ENCODE assay signal across 1 cellular context in the genomic region with DNA sequence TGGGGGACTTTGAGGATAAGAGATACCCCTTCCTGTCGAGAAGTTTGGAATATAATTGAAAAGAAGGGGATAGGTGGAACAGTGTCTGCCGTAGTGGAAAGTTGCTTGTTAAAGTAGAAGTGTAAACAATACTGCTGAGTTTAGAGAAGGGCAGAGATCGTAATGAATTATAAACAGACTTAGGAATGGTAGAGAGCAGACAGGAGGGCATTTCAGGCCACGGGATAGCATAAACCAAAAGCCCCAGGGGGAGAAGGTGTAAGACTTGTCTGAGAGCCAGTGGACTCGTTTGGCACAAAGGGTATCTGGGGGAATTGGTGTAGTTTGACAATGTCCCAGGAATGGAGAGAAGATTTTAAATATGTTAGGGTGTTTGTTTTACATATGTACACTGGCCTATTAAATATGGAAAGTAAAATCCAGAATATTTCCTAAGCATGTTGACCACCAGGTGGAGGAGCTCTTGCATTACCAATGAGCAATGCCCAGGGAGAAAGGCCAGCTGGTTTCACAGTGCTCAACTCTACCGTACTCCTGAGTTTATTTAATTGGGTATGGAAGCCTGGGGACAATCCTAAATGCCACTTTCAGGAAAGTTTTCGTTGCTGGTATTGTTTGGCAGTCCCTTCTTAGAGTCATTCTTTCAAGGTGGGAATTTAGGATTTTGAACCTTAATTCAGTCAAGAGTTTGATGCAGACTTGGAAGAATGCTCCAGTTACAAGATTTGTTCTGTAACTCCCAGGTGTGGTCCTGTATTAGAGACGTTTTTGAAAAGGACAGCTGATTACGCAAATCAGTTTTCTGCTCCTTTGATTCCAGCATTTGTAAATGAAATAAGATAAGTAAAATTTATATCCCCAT.
TF ChIP-seq lines count a peak whose summit lies in the region.

No MANE protein-coding gene starts in this region.

TF ChIP-seq in GM23338, 12 proteins besides CTCF, POLR2A, EP300 and RAD21 (continued from another document):
- TF ChIP-seq, protein P1, sequence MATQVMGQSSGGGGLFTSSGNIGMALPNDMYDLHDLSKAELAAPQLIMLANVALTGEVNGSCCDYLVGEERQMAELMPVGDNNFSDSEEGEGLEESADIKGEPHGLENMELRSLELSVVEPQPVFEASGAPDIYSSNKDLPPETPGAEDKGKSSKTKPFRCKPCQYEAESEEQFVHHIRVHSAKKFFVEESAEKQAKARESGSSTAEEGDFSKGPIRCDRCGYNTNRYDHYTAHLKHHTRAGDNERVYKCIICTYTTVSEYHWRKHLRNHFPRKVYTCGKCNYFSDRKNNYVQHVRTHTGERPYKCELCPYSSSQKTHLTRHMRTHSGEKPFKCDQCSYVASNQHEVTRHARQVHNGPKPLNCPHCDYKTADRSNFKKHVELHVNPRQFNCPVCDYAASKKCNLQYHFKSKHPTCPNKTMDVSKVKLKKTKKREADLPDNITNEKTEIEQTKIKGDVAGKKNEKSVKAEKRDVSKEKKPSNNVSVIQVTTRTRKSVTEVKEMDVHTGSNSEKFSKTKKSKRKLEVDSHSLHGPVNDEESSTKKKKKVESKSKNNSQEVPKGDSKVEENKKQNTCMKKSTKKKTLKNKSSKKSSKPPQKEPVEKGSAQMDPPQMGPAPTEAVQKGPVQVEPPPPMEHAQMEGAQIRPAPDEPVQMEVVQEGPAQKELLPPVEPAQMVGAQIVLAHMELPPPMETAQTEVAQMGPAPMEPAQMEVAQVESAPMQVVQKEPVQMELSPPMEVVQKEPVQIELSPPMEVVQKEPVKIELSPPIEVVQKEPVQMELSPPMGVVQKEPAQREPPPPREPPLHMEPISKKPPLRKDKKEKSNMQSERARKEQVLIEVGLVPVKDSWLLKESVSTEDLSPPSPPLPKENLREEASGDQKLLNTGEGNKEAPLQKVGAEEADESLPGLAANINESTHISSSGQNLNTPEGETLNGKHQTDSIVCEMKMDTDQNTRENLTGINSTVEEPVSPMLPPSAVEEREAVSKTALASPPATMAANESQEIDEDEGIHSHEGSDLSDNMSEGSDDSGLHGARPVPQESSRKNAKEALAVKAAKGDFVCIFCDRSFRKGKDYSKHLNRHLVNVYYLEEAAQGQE (IDR thresholded peaks at IDR 0.05; ENCODE audit: unreplicated experiment) = no peak
- TF ChIP-seq, protein P2, sequence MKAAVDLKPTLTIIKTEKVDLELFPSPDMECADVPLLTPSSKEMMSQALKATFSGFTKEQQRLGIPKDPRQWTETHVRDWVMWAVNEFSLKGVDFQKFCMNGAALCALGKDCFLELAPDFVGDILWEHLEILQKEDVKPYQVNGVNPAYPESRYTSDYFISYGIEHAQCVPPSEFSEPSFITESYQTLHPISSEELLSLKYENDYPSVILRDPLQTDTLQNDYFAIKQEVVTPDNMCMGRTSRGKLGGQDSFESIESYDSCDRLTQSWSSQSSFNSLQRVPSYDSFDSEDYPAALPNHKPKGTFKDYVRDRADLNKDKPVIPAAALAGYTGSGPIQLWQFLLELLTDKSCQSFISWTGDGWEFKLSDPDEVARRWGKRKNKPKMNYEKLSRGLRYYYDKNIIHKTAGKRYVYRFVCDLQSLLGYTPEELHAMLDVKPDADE (IDR thresholded peaks at IDR 0.05) = no peak
- TF ChIP-seq ZNF331 (CRISPR knock-in tag; IDR thresholded peaks at IDR 0.05; ENCODE audit: low read depth) (no peak), JUNB (IDR thresholded peaks at IDR 0.05; ENCODE audit: unreplicated experiment) (no peak), ZNF114 (CRISPR knock-in tag; IDR thresholded peaks at IDR 0.05) (no peak), EZH2phosphoT487 (IDR thresholded peaks at IDR 0.05; ENCODE audit: unreplicated experiment) (no peak), STAT1 (IDR thresholded peaks at IDR 0.05; ENCODE audit: unreplicated experiment) (no peak), EZH2 (IDR thresholded peaks at IDR 0.05; ENCODE audit: low read depth, unreplicated experiment) (no peak), CREB1 (CRISPR knock-in tag; IDR thresholded peaks at IDR 0.05; ENCODE audit: low read depth) (no peak), POLR2AphosphoS5 (IDR thresholded peaks at IDR 0.05; ENCODE audit: low read depth) (no peak)
TF ChIP-seq in GM23338: peak in this region for 0.
